In the genomic region with DNA sequence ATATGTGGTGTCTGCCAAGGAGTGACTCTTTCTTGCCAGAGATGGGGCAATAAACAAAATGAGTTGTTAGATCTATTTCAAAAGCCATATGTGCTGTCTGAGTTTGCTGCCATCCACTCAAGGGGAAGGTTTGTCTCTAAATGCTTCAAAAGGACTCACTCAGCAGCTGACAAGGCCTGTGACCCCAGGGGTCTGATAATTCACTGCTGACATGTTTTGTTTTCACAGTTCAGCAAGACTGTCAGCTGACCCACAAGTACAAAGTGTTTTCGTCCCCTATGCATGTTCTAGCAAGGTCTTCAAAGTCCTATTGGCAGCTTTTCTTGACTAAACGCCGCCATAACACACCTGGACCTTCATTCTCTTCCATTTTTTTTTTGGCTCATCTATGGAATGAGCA, we compare ENCODE assay signal across 31 cellular contexts. TPM values are rescaled to one million over a fixed set of nuclear protein-coding genes. Genes with fewer than 3 reads are reported as not detected.
DNase-seq lines count a peak whose midpoint lies in the region; ATAC-seq and TF ChIP-seq lines count a peak whose summit lies in the region.
"Had no signal": no experiment of that assay in that cellular context is flagged by ENCODE, and none has a peak within 500 bp of the region (broad histone marks: within the 10 kb centered on the region; RNA-seq: fewer than 3 reads in every experiment).

No MANE protein-coding gene starts in this region.

- no peak overlapping the region for H3K27ac ChIP-seq in CD4-positive, alpha-beta T cell (ENCODE audit: low read depth, low read length)
- H3K27ac ChIP-seq in GM23338 (ENCODE audit: low read depth) = no peak overlapping the region
- H3K27ac ChIP-seq in PC-3 (ENCODE audit: low read length) = no peak overlapping the region
- H3K27ac ChIP-seq: breast epithelium, heart right ventricle, ovary had no signal

- H3K36me3 ChIP-seq in GM23338 (ENCODE audit: insufficient read depth) (no peaks in the 10 kb centered on the region), PC-3 (ENCODE audit: low read depth, low read length) (no peaks in the 10 kb centered on the region)
- H3K36me3 ChIP-seq: breast epithelium, heart right ventricle, ovary had no signal

- no peak overlapping the region for H3K4me2 ChIP-seq in GM23338
- H3K4me2 ChIP-seq in PC-3 (ENCODE audit: low read length) = no peak overlapping the region
- H3K4me2 ChIP-seq: SK-N-SH had no signal

- peaks cover 96% of the 10 kb centered on the region for H3K36me3 Mint-ChIP-seq in CD4-positive, alpha-beta T cell (ENCODE audit: low read depth)
- H3K36me3 Mint-ChIP-seq in GM23338 (ENCODE audit: low read depth) = no peaks in the 10 kb centered on the region
- H3K36me3 Mint-ChIP-seq: CD14-positive monocyte, naive B cell had no signal

- no peaks in the 10 kb centered on the region for H3K9me2 ChIP-seq in GM23338 (ENCODE audit: insufficient read depth)
- H3K9me2 ChIP-seq in PC-3 (replicated peaks; ENCODE audit: low read length) = no peaks in the 10 kb centered on the region
- H3K9me2 ChIP-seq: SK-N-SH had no signal

- H3F3A ChIP-seq in GM23338 (replicated peaks; ENCODE audit: low read depth) (no peaks in the 10 kb centered on the region), PC-3 (ENCODE audit: low read length, unreplicated experiment) (no peaks in the 10 kb centered on the region)

- CTCF ChIA-PET in CD4-positive, alpha-beta T cell (lab: Charles Lee) = no interaction called here
- CTCF ChIA-PET in PC-3 (lab: Charles Lee) = no interaction called here

- TF ChIP-seq CTCF in CD4-positive, alpha-beta T cell (IDR thresholded peaks at IDR 0.05) = no peak
- TF ChIP-seq CTCF in GM23338 (conservative IDR thresholded peaks at IDR 0.05; ENCODE audit: low read depth in 2 of 2) (no peak), PC-3 (conservative IDR thresholded peaks at IDR 0.05; ENCODE audit: low read depth, low read length) (no peak)

- no peaks in the 10 kb centered on the region for H3K79me2 ChIP-seq in GM23338 (replicated peaks; ENCODE audit: insufficient read depth)
- no peaks in the 10 kb centered on the region for H3K79me2 ChIP-seq in PC-3 (ENCODE audit: low read length)

- POLR2A ChIA-PET in CD4-positive, alpha-beta T cell (lab: Charles Lee) = no interaction called here
- POLR2A ChIA-PET in PC-3 (lab: Charles Lee; ENCODE audit: unreplicated experiment) = no interaction called here

- DNase-seq in CD4-positive, alpha-beta T cell = no peak
- DNase-seq in GM23338 (ENCODE audit: low spot score) = no peak
- DNase-seq in amniotic epithelial cell (ENCODE audit: low read depth) = peak; percentile 34
- peak; percentile 62 for DNase-seq in left kidney (ENCODE audit: low read depth, low spot score)
- DNase-seq in activated CD4-positive, alpha-beta T cell treated with anti-CD3 and anti-CD28 coated beads for 48 hours = no peak
- DNase-seq in PC-3 = no peak
- DNase-seq: activated naive CD4-positive, alpha-beta T cell; activated T-cell treated with anti-CD3 and anti-CD28 coated beads, Interleukin-2, amount 50 U/mL, for 4 hours; amygdala; cortex of kidney; GDM1; H7; heart right ventricle; KBM-7; mesenchymal stem cell; naive B cell; NCI-H1694 treated with DMSO at 0.1 percent for 48 hours; NCI-H226; NCI-H774; ovary; right cardiac atrium; SK-N-SH; stimulated activated CD4-positive, alpha-beta T cell treated with anti-CD3 and anti-CD28 coated beads, Interleukin-4, amount 100 ng/mL, for 4 hours; stimulated activated naive CD4-positive, alpha-beta T cell; T-helper 17 cell had no signal

- peaks cover 5% of the 10 kb centered on the region for H3K9me3 Mint-ChIP-seq in CD4-positive, alpha-beta T cell
- no peaks in the 10 kb centered on the region; the same call in 2 of the 3 replicates for H3K9me3 Mint-ChIP-seq in GM23338
- H3K9me3 Mint-ChIP-seq: activated T-cell treated with anti-CD3 and anti-CD28 coated beads, Interleukin-2, amount 50 U/mL, for 4 hours had no signal

- peak overlapping the region; percentile 9 for H3K27ac Mint-ChIP-seq in CD4-positive, alpha-beta T cell
- no peak overlapping the region for H3K27ac Mint-ChIP-seq in GM23338
- H3K27ac Mint-ChIP-seq: CD14-positive monocyte, T-helper 17 cell had no signal

- no peak overlapping the region for H3K4me3 Mint-ChIP-seq in CD4-positive, alpha-beta T cell
- H3K4me3 Mint-ChIP-seq in GM23338 = no peak overlapping the region
- H3K4me3 Mint-ChIP-seq: activated T-cell treated with anti-CD3 and anti-CD28 coated beads, Interleukin-2, amount 50 U/mL, for 4 hours; CD14-positive monocyte; naive B cell; T-helper 17 cell had no signal

- H3K4me3 ChIP-seq in GM23338 (no peak overlapping the region), PC-3 (ENCODE audit: low read length) (no peak overlapping the region)
- H3K4me3 ChIP-seq: breast epithelium, heart right ventricle, ovary had no signal

- no peaks in the 10 kb centered on the region for H3K27me3 Mint-ChIP-seq in CD4-positive, alpha-beta T cell
- H3K27me3 Mint-ChIP-seq in GM23338 (ENCODE audit: insufficient read depth, low read depth, poor library complexity) = peaks cover 4% of the 10 kb centered on the region
- H3K27me3 Mint-ChIP-seq: naive B cell, T-helper 17 cell had no signal

- H3K9ac ChIP-seq in PC-3 (ENCODE audit: low read length) = no peak overlapping the region
- H3K9ac ChIP-seq: SK-N-SH had no signal

- no peak for ATAC-seq in CD4-positive, alpha-beta T cell (ENCODE audit: poor library complexity)
- ATAC-seq in GM23338 (no peak), PC-3 (no peak), HG03175 (IDR thresholded peaks at IDR 0.05; ENCODE audit: unreplicated experiment) (no peak)
- ATAC-seq: activated T-cell treated with anti-CD3 and anti-CD28 coated beads, Interleukin-2, amount 50 U/mL, for 4 hours; heart right ventricle; left lobe of liver; right cardiac atrium; T-helper 17 cell had no signal

- H3K4me1 Mint-ChIP-seq in CD4-positive, alpha-beta T cell (ENCODE audit: low read depth) = peaks cover 10% of the 10 kb centered on the region
- H3K4me1 Mint-ChIP-seq in GM23338 = no peaks in the 10 kb centered on the region
- H3K4me1 Mint-ChIP-seq: CD14-positive monocyte, naive B cell, T-helper 17 cell had no signal

- no peaks in the 10 kb centered on the region for H3K9me3 ChIP-seq in CD4-positive, alpha-beta T cell (ENCODE audit: control insufficient read depth, low read length)
- no peaks in the 10 kb centered on the region for H3K9me3 ChIP-seq in PC-3 (ENCODE audit: low read length)
- H3K9me3 ChIP-seq: breast epithelium, heart right ventricle, ovary, SK-N-SH had no signal

- no peaks in the 10 kb centered on the region for H3K27me3 ChIP-seq in CD4-positive, alpha-beta T cell (ENCODE audit: control insufficient read depth, insufficient read depth, low read length)
- no peaks in the 10 kb centered on the region for H3K27me3 ChIP-seq in GM23338 (ENCODE audit: insufficient read depth)
- H3K27me3 ChIP-seq in PC-3 (ENCODE audit: low read length) = no peaks in the 10 kb centered on the region
- H3K27me3 ChIP-seq: breast epithelium, heart right ventricle, ovary had no signal

- 0 out of 2 replicates have a peak overlapping the region, but pooled peaks have one; percentile 20 for H2AFZ ChIP-seq in GM23338
- H2AFZ ChIP-seq in PC-3 (ENCODE audit: low read length) = no peak overlapping the region

- no peaks in the 10 kb centered on the region for H3K4me1 ChIP-seq in GM23338 (ENCODE audit: insufficient read depth)
- H3K4me1 ChIP-seq in PC-3 (ENCODE audit: insufficient read depth, low read length) = no peaks in the 10 kb centered on the region
- H3K4me1 ChIP-seq: breast epithelium, heart right ventricle had no signal

- H4K20me1 ChIP-seq in GM23338 (replicated peaks; ENCODE audit: insufficient read depth) = no peaks in the 10 kb centered on the region
- H4K20me1 ChIP-seq in PC-3 (ENCODE audit: low read length) = no peaks in the 10 kb centered on the region

- intact Hi-C loops in CD4-positive, alpha-beta T cell (cut with DNase I, micrococcal nuclease) = no loop called here
- intact Hi-C loops in PC-3 (cut with micrococcal nuclease) = no loop called here

- no TSS peak for BruUV-seq in PC-3 (replicated peaks; lab: Mats Ljungman, UMichigan)

TF ChIP-seq in GM23338, 12 proteins besides CTCF, POLR2A, EP300 and RAD21:
- no peak for TF ChIP-seq EZH2phosphoT487 (IDR thresholded peaks at IDR 0.05; ENCODE audit: unreplicated experiment)

RNA-seq across cellular contexts. Expression of a gene that starts 38.0 kb away (rescaled TPM):
- 10 to 100 TPM; 28.6 to 29.3 TPM for total RNA-seq in CD4-positive, alpha-beta T cell
- 2.0 and 3.2 TPM in 2 replicates for total RNA-seq in GM23338 (2014; rRNA removed; shearing (Covaris generic))
- polyA plus RNA-seq in GM23338 (2016; fragmentation: Nextera tagmentation; extraction: Ambion mirVana) = 0.68 and 0.87 TPM in 2 replicates
- total RNA-seq in PC-3 (2014; rRNA removed) = 8.1 and 10.4 TPM in 2 replicates

RNA-seq across cellular contexts. Expression of a gene that starts 41.4 kb away (rescaled TPM):
- under 1 TPM in 1 of 2 experiments, not detected in 1; 0.11 TPM for total RNA-seq in CD4-positive, alpha-beta T cell
- total RNA-seq in GM23338 (2014; rRNA removed; shearing (Covaris generic)) = not detected in 2 replicates
- not detected in 2 replicates for polyA plus RNA-seq in GM23338 (2016; fragmentation: Nextera tagmentation; extraction: Ambion mirVana)
- 0.35 and 0.69 TPM in 2 replicates for total RNA-seq in PC-3 (2014; rRNA removed)
- total RNA-seq: breast epithelium, fibroblast of lung, H7, right cardiac atrium, temporal lobe had no signal
- polyA plus RNA-seq: CD14-positive monocyte, heart right ventricle, right cardiac atrium had no signal

Comparison
In these comparisons a context has a peak if more than half of its experiments do, and no peak if none do; other contexts are left out.
1. DNase-seq: peak in amniotic epithelial cell (single experiment) and left kidney (single experiment); none in CD4-positive, alpha-beta T cell (0 of 10), GM23338 (single experiment), activated CD4-positive, alpha-beta T cell treated with anti-CD3 and anti-CD28 coated beads for 48 hours (single experiment) and PC-3 (single experiment).